Comparison of ENCODE assay signal across 27 cellular contexts in the genomic region with DNA sequence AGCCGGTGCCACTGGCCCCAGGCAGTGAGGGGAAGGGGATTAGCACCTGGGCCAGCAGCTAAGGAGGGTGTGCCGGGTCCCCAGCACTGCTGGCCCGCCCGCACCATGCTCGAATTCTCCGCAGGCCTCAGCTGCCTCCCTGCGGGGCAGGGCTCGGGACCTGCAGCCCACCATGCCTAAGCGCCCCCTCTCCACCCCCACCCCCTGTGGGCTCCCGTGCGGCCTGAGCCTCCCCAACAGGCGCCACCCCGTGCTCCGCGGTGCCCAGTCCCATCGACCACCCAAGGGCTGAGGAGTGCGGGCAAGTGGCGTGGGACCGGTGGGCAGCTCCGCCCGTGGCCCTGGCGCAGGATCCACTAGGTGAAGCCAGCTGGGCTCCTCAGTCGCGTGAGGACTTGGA.
DNase-seq lines count a peak whose midpoint lies in the region; ATAC-seq and FAIRE-seq lines count a peak whose summit lies in the region.
"Had no signal": no experiment of that assay in that cellular context is flagged by ENCODE, and none has a peak within 500 bp of the region (broad histone marks: within the 10 kb centered on the region; RNA-seq: fewer than 3 reads in every experiment).

No MANE protein-coding gene starts in this region.

- no peaks in the 10 kb centered on the region for H3K4me1 Mint-ChIP-seq in stimulated activated naive CD8-positive, alpha-beta T cell treated with anti-CD3 and anti-CD28 coated beads, Interleukin-15, amount 100 ng/mL, for 72 hours
- no peaks in the 10 kb centered on the region for H3K4me1 Mint-ChIP-seq in stimulated activated memory B cell treated with anti-CD40 and anti-IgM and Interleukin-4, amounts not matched to agents 10 μg/mL and 1 μg/mL and 100 μg/mL, for 72 hours
- H3K4me1 Mint-ChIP-seq: CD14-positive monocyte; CD4-positive, alpha-beta memory T cell; CD4-positive, CD25-positive, alpha-beta regulatory T cell; CD8-positive, alpha-beta memory T cell had no signal

- no peak overlapping the region for H3K27ac ChIP-seq in aorta (ENCODE audit: low read depth in 1 of 2, low read length in 2 of 2)
- H3K27ac ChIP-seq: BLaER1 had no signal

- no peak overlapping the region for H3K4me3 Mint-ChIP-seq in stimulated activated naive CD8-positive, alpha-beta T cell treated with anti-CD3 and anti-CD28 coated beads, Interleukin-15, amount 100 ng/mL, for 72 hours
- no peak overlapping the region for H3K4me3 Mint-ChIP-seq in stimulated activated memory B cell treated with anti-CD40 and anti-IgM and Interleukin-4, amounts not matched to agents 10 μg/mL and 1 μg/mL and 100 μg/mL, for 72 hours
- H3K4me3 Mint-ChIP-seq: CD14-positive monocyte; CD4-positive, alpha-beta memory T cell; CD4-positive, CD25-positive, alpha-beta regulatory T cell had no signal

- H3K36me3 ChIP-seq in aorta (ENCODE audit: control insufficient read depth in 1 of 2, insufficient read depth in 2 of 2, low read length in 1 of 2) = no peaks in the 10 kb centered on the region
- H3K36me3 ChIP-seq: BE2C, BLaER1 had no signal

- H3K9me3 Mint-ChIP-seq in stimulated activated naive CD8-positive, alpha-beta T cell treated with anti-CD3 and anti-CD28 coated beads, Interleukin-15, amount 100 ng/mL, for 72 hours = no peaks in the 10 kb centered on the region
- H3K9me3 Mint-ChIP-seq in stimulated activated memory B cell treated with anti-CD40 and anti-IgM and Interleukin-4, amounts not matched to agents 10 μg/mL and 1 μg/mL and 100 μg/mL, for 72 hours = no peaks in the 10 kb centered on the region
- H3K9me3 Mint-ChIP-seq: CD4-positive, alpha-beta memory T cell; CD8-positive, alpha-beta memory T cell had no signal

- H3K36me3 Mint-ChIP-seq in stimulated activated memory B cell treated with anti-CD40 and anti-IgM and Interleukin-4, amounts not matched to agents 10 μg/mL and 1 μg/mL and 100 μg/mL, for 72 hours = no peaks in the 10 kb centered on the region
- H3K36me3 Mint-ChIP-seq: CD14-positive monocyte; CD4-positive, alpha-beta memory T cell; CD4-positive, CD25-positive, alpha-beta regulatory T cell; CD8-positive, alpha-beta memory T cell had no signal

- H3K9me3 ChIP-seq in aorta (ENCODE audit: control insufficient read depth, low read length) = no peaks in the 10 kb centered on the region
- H3K9me3 ChIP-seq: BE2C had no signal

- no peaks in the 10 kb centered on the region for H3K4me1 ChIP-seq in aorta (ENCODE audit: control insufficient read depth in 1 of 2, insufficient read depth in 2 of 2, low read length in 2 of 2)
- H3K4me1 ChIP-seq: BE2C had no signal

- DNase-seq in stimulated activated naive CD8-positive, alpha-beta T cell treated with anti-CD3 and anti-CD28 coated beads, Interleukin-15, amount 100 ng/mL, for 72 hours = no peak
- DNase-seq in stimulated activated naive CD8-positive, alpha-beta T cell treated with anti-CD3 and anti-CD28 coated beads, Interleukin-15, Interleukin-2, amounts not matched to agents 100 U/mL and 50 U/mL, for 24 hours = no peak
- DNase-seq in aorta (no peak), GM19239 (ENCODE audit: insufficient read length, low spot score) (no peak), NOMO-1 treated with DMSO at 0.1 percent for 48 hours (lab: John Stamatoyannopoulos, UW; ENCODE audit: unreplicated experiment) (no peak)
- DNase-seq: 8988T; ACHN; BE2C; C1 segment of cervical spinal cord; CD4-positive, alpha-beta memory T cell; CD4-positive, CD25-positive, alpha-beta regulatory T cell; CD8-positive, alpha-beta memory T cell; COR-L47; DMS 273 treated with DMSO at 0.1 percent for 48 hours; DMS153; DMS53; DMS79; DND-41; EL; GDM1 had no signal

- peak; percentile 70 for ATAC-seq in stimulated activated naive CD8-positive, alpha-beta T cell treated with anti-CD3 and anti-CD28 coated beads, Interleukin-15, amount 100 ng/mL, for 72 hours
- ATAC-seq in stimulated activated naive CD8-positive, alpha-beta T cell treated with anti-CD3 and anti-CD28 coated beads, Interleukin-15, Interleukin-2, amounts not matched to agents 100 U/mL and 50 U/mL, for 24 hours = no peak
- peak; percentile 47 for ATAC-seq in stimulated activated memory B cell treated with anti-CD40 and anti-IgM and Interleukin-4, amounts not matched to agents 10 μg/mL and 1 μg/mL and 100 μg/mL, for 72 hours
- ATAC-seq in aorta (ENCODE audit: low FRiP score) = peak; percentile 19
- ATAC-seq: GM12878 had no signal

- H3K27me3 ChIP-seq in aorta (ENCODE audit: control insufficient read depth in 1 of 2, insufficient read depth in 2 of 2, low read length in 1 of 2) = no peaks in the 10 kb centered on the region
- H3K27me3 ChIP-seq: BE2C, BLaER1 had no signal

- intact Hi-C loops in aorta (cut with DNase I) = no loop called here

- 94 to 97% methylated on average over 23 to 24 of the region's 24 CpGs for WGBS in aorta, 2 donors

- no peaks in the 10 kb centered on the region for H3K27me3 Mint-ChIP-seq in stimulated activated naive CD8-positive, alpha-beta T cell treated with anti-CD3 and anti-CD28 coated beads, Interleukin-15, amount 100 ng/mL, for 72 hours
- H3K27me3 Mint-ChIP-seq in stimulated activated memory B cell treated with anti-CD40 and anti-IgM and Interleukin-4, amounts not matched to agents 10 μg/mL and 1 μg/mL and 100 μg/mL, for 72 hours = peaks cover 17% of the 10 kb centered on the region
- H3K27me3 Mint-ChIP-seq: CD4-positive, CD25-positive, alpha-beta regulatory T cell had no signal

- H3K4me3 ChIP-seq in aorta (ENCODE audit: low read length in 2 of 2) = no peak overlapping the region
- H3K4me3 ChIP-seq: BLaER1, GM12878 had no signal

- no peak for FAIRE-seq in GM19239 (lab: Jason Lieb, UNC)
- FAIRE-seq: A204.1, GM12878, GM12892, GM18507 had no signal

- no peak overlapping the region for H3K27ac Mint-ChIP-seq in stimulated activated naive CD8-positive, alpha-beta T cell treated with anti-CD3 and anti-CD28 coated beads, Interleukin-15, amount 100 ng/mL, for 72 hours
- no peak overlapping the region for H3K27ac Mint-ChIP-seq in stimulated activated memory B cell treated with anti-CD40 and anti-IgM and Interleukin-4, amounts not matched to agents 10 μg/mL and 1 μg/mL and 100 μg/mL, for 72 hours
- H3K27ac Mint-ChIP-seq: CD14-positive monocyte; CD4-positive, alpha-beta memory T cell; CD4-positive, CD25-positive, alpha-beta regulatory T cell; CD8-positive, alpha-beta memory T cell had no signal
